In the genomic region with DNA sequence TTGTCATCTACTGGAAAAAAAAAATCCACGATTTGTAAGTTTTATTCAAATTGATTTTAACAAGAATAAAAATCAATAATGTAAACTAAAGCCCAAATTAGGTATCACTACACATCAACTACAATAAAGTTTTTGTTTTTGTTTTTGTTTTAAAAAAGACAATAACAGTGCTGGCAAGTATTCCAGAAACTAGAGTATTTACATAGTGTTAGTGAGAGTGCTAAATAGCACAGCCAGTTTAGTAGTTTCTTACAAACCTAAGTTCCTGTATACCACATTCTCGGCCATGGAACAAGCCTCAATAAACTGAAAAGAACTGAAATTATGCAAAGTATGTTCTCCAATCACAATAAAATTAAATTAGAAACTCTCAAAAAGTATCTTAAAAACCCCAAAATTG, we compare ENCODE assay signal across 14 cellular contexts. TPM values are rescaled to one million over a fixed set of nuclear protein-coding genes. Genes with fewer than 3 reads are reported as not detected.
DNase-seq lines count a peak whose midpoint lies in the region; ATAC-seq lines count a peak whose summit lies in the region.
"Had no signal": no experiment of that assay in that cellular context is flagged by ENCODE, and none has a peak within 500 bp of the region (broad histone marks: within the 10 kb centered on the region; RNA-seq: fewer than 3 reads in every experiment).

No MANE protein-coding gene starts in this region.

- H3K9me3 Mint-ChIP-seq in activated T-helper 17 cell treated with anti-CD3 and anti-CD28 coated beads, Interleukin-2, amount 50 U/mL, for 72 hours, result no peaks in the 10 kb centered on the region
- H3K9me3 Mint-ChIP-seq: naive thymus-derived CD8-positive, alpha-beta T cell had no signal

- H3K27ac Mint-ChIP-seq in activated T-helper 17 cell treated with anti-CD3 and anti-CD28 coated beads, Interleukin-2, amount 50 U/mL, for 72 hours, result peak overlapping the region; percentile 76

- no peaks in the 10 kb centered on the region for H3K27me3 Mint-ChIP-seq in activated T-helper 17 cell treated with anti-CD3 and anti-CD28 coated beads, Interleukin-2, amount 50 U/mL, for 72 hours
- H3K27me3 Mint-ChIP-seq: naive thymus-derived CD8-positive, alpha-beta T cell had no signal

- peak; percentile 75 for ATAC-seq in GM18867 (IDR thresholded peaks at IDR 0.05; ENCODE audit: unreplicated experiment)
- peak; percentile 59 for ATAC-seq in GM21447 (IDR thresholded peaks at IDR 0.05; ENCODE audit: unreplicated experiment)
- ATAC-seq in HG03064 (IDR thresholded peaks at IDR 0.05; ENCODE audit: low read depth, unreplicated experiment), result peak; percentile 61
- ATAC-seq in activated T-helper 17 cell treated with anti-CD3 and anti-CD28 coated beads, Interleukin-2, amount 50 U/mL, for 72 hours (replicated peaks), result no peak
- ATAC-seq in GM19023 (IDR thresholded peaks at IDR 0.05; ENCODE audit: unreplicated experiment), result no peak
- ATAC-seq: foreskin keratinocyte, right cardiac atrium had no signal

- DNase-seq in DMS 273 treated with DMSO at 0.1 percent for 48 hours (lab: John Stamatoyannopoulos, UW) (no peak), NCI-H526 treated with DMSO at 0.1 percent for 48 hours (lab: John Stamatoyannopoulos, UW) (no peak)
- DNase-seq: foreskin keratinocyte; GOT3; kidney; naive thymus-derived CD8-positive, alpha-beta T cell; NCI-H1092; NCI-H446 treated with DMSO at 0.1 percent for 48 hours; right cardiac atrium had no signal

- H3K4me3 Mint-ChIP-seq in activated T-helper 17 cell treated with anti-CD3 and anti-CD28 coated beads, Interleukin-2, amount 50 U/mL, for 72 hours, result peak overlapping the region; percentile 76

- H3K4me1 Mint-ChIP-seq in activated T-helper 17 cell treated with anti-CD3 and anti-CD28 coated beads, Interleukin-2, amount 50 U/mL, for 72 hours, result peaks cover 37% of the 10 kb centered on the region

- peaks cover 6% of the 10 kb centered on the region for H3K36me3 Mint-ChIP-seq in activated T-helper 17 cell treated with anti-CD3 and anti-CD28 coated beads, Interleukin-2, amount 50 U/mL, for 72 hours (ENCODE audit: low read depth)
- H3K36me3 Mint-ChIP-seq: naive thymus-derived CD8-positive, alpha-beta T cell had no signal

RNA-seq across cellular contexts. Expression of a gene that starts 8.1 kb away (rescaled TPM):
- total RNA-seq in activated T-helper 17 cell treated with anti-CD3 and anti-CD28 coated beads, Interleukin-2, amount 50 U/mL, for 72 hours, result 1 to 10 TPM; 8.2 to 8.9 TPM

Comparison
In these comparisons a context has a peak if more than half of its experiments do, and no peak if none do; other contexts are left out.
1. ATAC-seq: peak in GM18867 (single experiment), GM21447 (single experiment) and HG03064 (single experiment); none in activated T-helper 17 cell treated with anti-CD3 and anti-CD28 coated beads, Interleukin-2, amount 50 U/mL, for 72 hours (single experiment) and GM19023 (single experiment).